8 cellular contexts compared by ENCODE assay signal in the genomic region with DNA sequence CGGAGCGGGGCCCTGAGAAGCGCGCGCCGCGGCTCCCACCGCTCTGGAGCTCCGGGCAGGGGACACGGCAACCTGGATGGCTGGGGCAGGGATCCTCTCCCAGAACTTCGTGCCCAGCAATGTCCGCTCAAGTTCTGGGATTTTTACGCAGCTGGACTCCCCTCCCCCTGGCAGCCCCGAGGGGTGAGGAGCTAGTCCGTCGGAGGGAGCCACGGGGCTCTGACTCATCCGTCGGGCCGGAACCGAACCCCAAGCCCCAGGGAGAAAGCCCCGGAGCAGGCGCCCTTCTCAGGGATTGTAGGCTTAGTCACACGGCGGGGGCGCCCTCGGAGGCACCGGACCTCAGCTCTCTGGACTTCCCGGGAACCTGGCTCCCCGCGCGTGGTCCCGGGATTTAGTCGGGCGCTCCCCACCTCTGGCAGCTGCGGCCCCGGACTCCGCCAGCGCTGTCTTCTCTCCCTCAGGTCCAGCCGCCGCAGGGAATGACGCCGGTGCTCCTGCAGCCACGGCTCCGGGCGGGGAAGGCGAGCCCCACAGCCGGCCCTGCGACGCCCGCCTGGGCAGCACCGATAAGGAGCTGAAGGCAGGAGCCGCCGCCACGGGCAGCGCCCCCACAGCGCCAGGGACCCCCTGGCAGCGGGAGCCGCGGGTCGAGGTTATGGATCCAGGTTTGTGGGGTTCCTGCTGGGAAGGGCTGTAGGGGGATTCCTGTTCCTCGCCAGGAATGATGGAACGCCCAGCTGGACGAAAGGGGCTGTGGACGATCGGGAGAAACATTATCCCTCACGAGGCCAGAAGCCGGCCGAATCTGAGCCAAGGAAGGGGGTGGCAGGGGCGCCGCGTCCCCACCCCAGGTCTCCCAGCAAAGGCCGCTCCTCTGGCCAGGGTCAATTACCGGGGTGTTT. TPM values are rescaled to one million over a fixed set of nuclear protein-coding genes. Genes with fewer than 3 reads are reported as not detected.
DNase-seq lines count a peak whose midpoint lies in the region; ATAC-seq and TF ChIP-seq lines count a peak whose summit lies in the region.

No MANE protein-coding gene starts in this region.

- WGBS in right cardiac atrium = under 1% methylated on average over 74 of the region's 74 CpGs

- DNase-seq in GM20000 (ENCODE audit: low spot score) = peak; percentile 64
- DNase-seq in Peyer's patch = peak in 2 of 3 donors; percentile 60 to 61
- DNase-seq in right cardiac atrium = peak in 2 of 3 donors; percentile 74 to 75
- peak; percentile 76 for DNase-seq in sciatic nerve (ENCODE audit: low spot score)
- no peak for DNase-seq in NCI-H1048 (lab: John Stamatoyannopoulos, UW)
- DNase-seq in HEK293T (ENCODE audit: extremely low spot score) = no peak

- no peak for TF ChIP-seq CTCF in GM20000 (IDR thresholded peaks at IDR 0.05; ENCODE audit: extremely low read depth, missing control alignments)
- TF ChIP-seq CTCF in Peyer's patch (IDR thresholded peaks at IDR 0.05) = no peak

- intact Hi-C loops in right cardiac atrium (cut with DNase I) = no loop called here
- intact Hi-C loops in sciatic nerve (cut with DNase I) = no loop called here

- CTCF ChIA-PET in HEK293T (lab: Yijun Ruan, JAX) = interaction anchor here (0.6 to 4.0 kb wide), 20 partner anchors 9 to 127 kb away, joined by 3 to 26 read pairs (median 4); partner anchors contain the start of gene PRPSAP1

- no peak for TF ChIP-seq POLR2A in Peyer's patch (IDR thresholded peaks at IDR 0.05)

- H3K27me3 Mint-ChIP-seq in activated naive CD8-positive, alpha-beta T cell = no peaks in the 10 kb centered on the region

- ATAC-seq in right cardiac atrium = peak in 1 of 2 donors; percentile 18
- ATAC-seq in sciatic nerve = peak; percentile 4
- no peak for ATAC-seq in GM21723 (IDR thresholded peaks at IDR 0.05; ENCODE audit: unreplicated experiment)

- peaks cover 10% of the 10 kb centered on the region for H3K4me1 Mint-ChIP-seq in activated naive CD8-positive, alpha-beta T cell (ENCODE audit: low read depth)

- H3K27me3 ChIP-seq in Peyer's patch (no peaks in the 10 kb centered on the region), right cardiac atrium (ENCODE audit: control insufficient read depth, insufficient read depth) (no peaks in the 10 kb centered on the region)

- no peaks in the 10 kb centered on the region for H3K36me3 ChIP-seq in Peyer's patch

- POLR2A ChIA-PET in HEK293T (lab: Yijun Ruan, JAX) = interaction anchor here (0.8 to 7.5 kb wide), 5 partner anchors 8 to 172 kb away, joined by 3 to 58 read pairs (median 3); partner anchors contain the start of gene PRPSAP1

- H3K4me3 ChIP-seq in Peyer's patch (peak overlapping the region; percentile 50 to 76 (median 67)), right cardiac atrium (ENCODE audit: low read length) (peak overlapping the region; percentile 58)

- H3K4me1 ChIP-seq in Peyer's patch = peaks cover 3 to 41% (median 20%) of the 10 kb centered on the region in 4 donors
- H3K4me1 ChIP-seq in right cardiac atrium (ENCODE audit: control insufficient read depth, insufficient read depth, low read length) = no peaks in the 10 kb centered on the region

- H3K36me3 Mint-ChIP-seq in activated naive CD8-positive, alpha-beta T cell = no peaks in the 10 kb centered on the region

- H3K27ac ChIP-seq in Peyer's patch (peak overlapping the region; percentile 60 to 79 (median 72)), right cardiac atrium (ENCODE audit: low read length) (no peak overlapping the region)

- no peaks in the 10 kb centered on the region for H3K9me3 ChIP-seq in Peyer's patch
- H3K9me3 ChIP-seq in right cardiac atrium (ENCODE audit: control insufficient read depth, low read length) = no peaks in the 10 kb centered on the region

- H3K9me3 Mint-ChIP-seq in activated naive CD8-positive, alpha-beta T cell (ENCODE audit: low read depth) = no peaks in the 10 kb centered on the region

- no peak overlapping the region for H3K27ac Mint-ChIP-seq in activated naive CD8-positive, alpha-beta T cell

- H3K4me3 Mint-ChIP-seq in activated naive CD8-positive, alpha-beta T cell = peak overlapping the region; percentile 69

TF ChIP-seq in HEK293T, 16 proteins besides CTCF, POLR2A, EP300 and RAD21:
- TF ChIP-seq FOXA1 (IDR thresholded peaks at IDR 0.05) (no peak), HDGF (IDR thresholded peaks at IDR 0.05; ENCODE audit: borderline replicate concordance) (no peak), ELF4 (IDR thresholded peaks at IDR 0.05) (no peak), CTBP1 (IDR thresholded peaks at IDR 0.05; ENCODE audit: borderline replicate concordance) (no peak), TARDBP (IDR thresholded peaks at IDR 0.05) (no peak), LEF1 (IDR thresholded peaks at IDR 0.05; ENCODE audit: borderline replicate concordance) (no peak), ARNT (IDR thresholded peaks at IDR 0.05) (no peak), FOXK2 (IDR thresholded peaks at IDR 0.05) (no peak), SP1 (IDR thresholded peaks at IDR 0.05) (no peak), FOXM1 (IDR thresholded peaks at IDR 0.05; ENCODE audit: borderline replicate concordance) (no peak), SUZ12 (IDR thresholded peaks at IDR 0.05) (no peak), ZNF384 (IDR thresholded peaks at IDR 0.05) (no peak), L3MBTL2 (conservative IDR thresholded peaks at IDR 0.05) (no peak), BHLHE40 (IDR thresholded peaks at IDR 0.05; ENCODE audit: borderline replicate concordance) (no peak), NFRKB (IDR thresholded peaks at IDR 0.05) (no peak)
- TF ChIP-seq, protein P1, sequence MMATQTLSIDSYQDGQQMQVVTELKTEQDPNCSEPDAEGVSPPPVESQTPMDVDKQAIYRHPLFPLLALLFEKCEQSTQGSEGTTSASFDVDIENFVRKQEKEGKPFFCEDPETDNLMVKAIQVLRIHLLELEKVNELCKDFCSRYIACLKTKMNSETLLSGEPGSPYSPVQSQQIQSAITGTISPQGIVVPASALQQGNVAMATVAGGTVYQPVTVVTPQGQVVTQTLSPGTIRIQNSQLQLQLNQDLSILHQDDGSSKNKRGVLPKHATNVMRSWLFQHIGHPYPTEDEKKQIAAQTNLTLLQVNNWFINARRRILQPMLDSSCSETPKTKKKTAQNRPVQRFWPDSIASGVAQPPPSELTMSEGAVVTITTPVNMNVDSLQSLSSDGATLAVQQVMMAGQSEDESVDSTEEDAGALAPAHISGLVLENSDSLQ (IDR thresholded peaks at IDR 0.05) = no peak
TF ChIP-seq in HEK293T: peak in this region for 0.

RNA-seq across cellular contexts. Expression of gene SPHK1, which starts 0.8 kb away (rescaled TPM):
- total RNA-seq in Peyer's patch (1 to 10 TPM in 3 of 4 donors, under 1 TPM in 1; 0.53 to 5.9 (median 3.8) TPM), right cardiac atrium (10 to 100 TPM in 1 of 4 donors, 1 to 10 TPM in 3; 3.5 to 13.6 (median 3.8) TPM), sciatic nerve (19.4 TPM)
- 3.8 TPM for polyA plus RNA-seq in right cardiac atrium

RNA-seq across cellular contexts. Expression of gene PRPSAP1, which starts 31.5 kb away (rescaled TPM):
- total RNA-seq in Peyer's patch = 100 to 1,000 TPM in 1 of 4 donors, 10 to 100 TPM in 3; 39.4 to 105 (median 70.4) TPM
- total RNA-seq in right cardiac atrium = 10 to 100 TPM; 31.9 to 45.3 (median 39.1) TPM
- polyA plus RNA-seq in right cardiac atrium = 37.4 TPM
- total RNA-seq in sciatic nerve = 74.3 TPM

Comparison
In these comparisons a context has a peak if more than half of its experiments do, and no peak if none do; other contexts are left out.
1. DNase-seq: peak in GM20000 (single experiment), Peyer's patch (2 of 3), right cardiac atrium (2 of 3) and sciatic nerve (single experiment); none in NCI-H1048 (single experiment) and HEK293T (single experiment).